In the genomic region with DNA sequence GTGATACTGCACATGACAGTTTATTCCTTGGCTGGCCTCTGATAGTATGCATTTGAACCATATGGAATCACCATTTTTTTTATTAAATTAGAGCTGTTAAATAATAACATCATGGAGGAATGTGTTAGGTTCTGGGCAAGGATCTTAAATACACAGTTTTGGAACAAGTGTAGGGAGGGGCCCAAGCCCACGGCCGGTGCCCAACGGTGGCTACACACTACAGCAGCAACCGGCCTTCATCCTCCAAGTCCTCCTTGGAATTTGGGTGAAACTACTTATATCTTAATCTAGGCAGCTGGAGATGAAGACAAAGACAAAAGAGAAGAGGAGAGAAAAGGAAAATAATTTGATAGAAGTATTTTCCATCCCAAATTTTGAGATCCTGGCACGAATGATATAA, we compare ENCODE assay signal across 25 cellular contexts.
"Had no signal": no experiment of that assay in that cellular context is flagged by ENCODE, and none has a peak within 500 bp of the region (broad histone marks: within the 10 kb centered on the region; RNA-seq: fewer than 3 reads in every experiment).

No MANE protein-coding gene starts in this region.

- H3K4me3 Mint-ChIP-seq: naive thymus-derived CD4-positive, alpha-beta T cell; nephron; stimulated activated naive B cell treated with anti-CD40 and anti-IgM and Interleukin-4, amounts not matched to agents 10 μg/mL and 1 μg/mL and 100 μg/mL, for 72 hours; stimulated activated naive CD8-positive, alpha-beta T cell treated with anti-CD3 and anti-CD28 coated beads, Interleukin-15, Interleukin-2, amounts not matched to agents 100 ng/mL and 50 ng/mL, for 24 hours had no signal

- H3K27me3 Mint-ChIP-seq: progenitor cell of endocrine pancreas; stimulated activated naive B cell treated with anti-CD40 and anti-IgM and Interleukin-4, amounts not matched to agents 10 μg/mL and 1 μg/mL and 100 μg/mL, for 72 hours; stimulated activated naive CD8-positive, alpha-beta T cell treated with anti-CD3 and anti-CD28 coated beads, Interleukin-15, Interleukin-2, amounts not matched to agents 100 ng/mL and 50 ng/mL, for 24 hours had no signal

- H3K9me3 Mint-ChIP-seq: nephron; stimulated activated naive B cell treated with anti-CD40 and anti-IgM and Interleukin-4, amounts not matched to agents 10 μg/mL and 1 μg/mL and 100 μg/mL, for 72 hours; stimulated activated naive CD8-positive, alpha-beta T cell treated with anti-CD3 and anti-CD28 coated beads, Interleukin-15, Interleukin-2, amounts not matched to agents 100 ng/mL and 50 ng/mL, for 24 hours had no signal

- ATAC-seq: left lobe of liver; naive thymus-derived CD4-positive, alpha-beta T cell; stimulated activated naive B cell treated with anti-CD40 and anti-IgM and Interleukin-4, amounts not matched to agents 10 μg/mL and 1 μg/mL and 100 μg/mL, for 72 hours had no signal

- DNase-seq: central memory CD4-positive, alpha-beta T cell; colonic mucosa; dermis blood vessel endothelial cell; effector memory CD4-positive, alpha-beta T cell; mesenchymal stem cell; midbrain; naive thymus-derived CD4-positive, alpha-beta T cell; small intestine; stimulated activated CD4-positive, alpha-beta T cell treated with anti-CD3 and anti-CD28 coated beads, Interleukin-15, amount 100 ng/mL, for 24 hours; stimulated activated CD4-positive, alpha-beta T cell treated with anti-CD3 and anti-CD28 coated beads, Interleukin-2, amount 100 ng/mL, for 48 hours; stimulated activated naive B cell treated with anti-CD40 and anti-IgM and Interleukin-4, amounts not matched to agents 10 μg/mL and 1 μg/mL and 100 μg/mL, for 72 hours; upper lobe of left lung had no signal

- H3K27ac ChIP-seq: colonic mucosa, esophagus muscularis mucosa, parathyroid adenoma, right atrium auricular region, thoracic aorta, tibial nerve, upper lobe of left lung had no signal

- H3K9ac ChIP-seq: parathyroid adenoma had no signal

- FAIRE-seq: endothelial cell of umbilical vein, frontal cortex, keratinocyte, small intestine, urothelium cell line had no signal

- H3K36me3 ChIP-seq: colonic mucosa, esophagus muscularis mucosa, right atrium auricular region, thoracic aorta, tibial nerve, upper lobe of left lung had no signal

- H3K9me3 ChIP-seq: colonic mucosa, esophagus muscularis mucosa, right atrium auricular region, thoracic aorta, tibial nerve, upper lobe of left lung had no signal

- H3K4me3 ChIP-seq: colonic mucosa, esophagus muscularis mucosa, right atrium auricular region, thoracic aorta, tibial nerve, upper lobe of left lung had no signal

- H3K27ac Mint-ChIP-seq: naive thymus-derived CD4-positive, alpha-beta T cell; progenitor cell of endocrine pancreas; stimulated activated naive B cell treated with anti-CD40 and anti-IgM and Interleukin-4, amounts not matched to agents 10 μg/mL and 1 μg/mL and 100 μg/mL, for 72 hours; stimulated activated naive CD8-positive, alpha-beta T cell treated with anti-CD3 and anti-CD28 coated beads, Interleukin-15, Interleukin-2, amounts not matched to agents 100 ng/mL and 50 ng/mL, for 24 hours had no signal

- H2AFZ ChIP-seq: parathyroid adenoma had no signal

- H3K27me3 ChIP-seq: colonic mucosa, esophagus muscularis mucosa, right atrium auricular region, tibial nerve, upper lobe of left lung had no signal

- H3K36me3 Mint-ChIP-seq: naive thymus-derived CD4-positive, alpha-beta T cell; stimulated activated naive B cell treated with anti-CD40 and anti-IgM and Interleukin-4, amounts not matched to agents 10 μg/mL and 1 μg/mL and 100 μg/mL, for 72 hours had no signal
